In genomic region chr19:17716309-17716929, GRCh38 we compare ENCODE assay signal across 16 cellular contexts. TPM values are rescaled to one million over a fixed set of nuclear protein-coding genes. Genes with fewer than 3 reads are reported as not detected.
DNase-seq lines count a peak whose midpoint lies in the region; ATAC-seq and TF ChIP-seq lines count a peak whose summit lies in the region.
"Had no signal": no experiment of that assay in that cellular context is flagged by ENCODE, and none has a peak within 500 bp of the region (broad histone marks: within the 10 kb centered on the region; RNA-seq: fewer than 3 reads in every experiment).

No MANE protein-coding gene starts in this region.

- no peak overlapping the region for H3K9ac ChIP-seq in KMS-11

- H3K36me3 ChIP-seq in KMS-11 (ENCODE audit: insufficient read depth) (no peaks in the 10 kb centered on the region), neutrophil (no peaks in the 10 kb centered on the region), upper lobe of right lung (no peaks in the 10 kb centered on the region), left lung (no peaks in the 10 kb centered on the region)
- H3K36me3 ChIP-seq: lower lobe of right lung had no signal

- intact Hi-C loops in upper lobe of right lung (cut with DNase I) (no loop called here), left lung (cut with DNase I) (no loop called here)

- no peak overlapping the region for H2AFZ ChIP-seq in KMS-11 (ENCODE audit: low read depth)

- TF ChIP-seq CTCF in KMS-11 (conservative IDR thresholded peaks at IDR 0.05; ENCODE audit: low read depth, low read length) (0 out of 2 replicates have a peak, but pooled peaks have one; percentile 24), choroid plexus epithelial cell (conservative IDR thresholded peaks at IDR 0.05; ENCODE audit: low read depth, low read length) (peak; percentile 35), neutrophil (IDR thresholded peaks at IDR 0.05) (no peak), upper lobe of right lung (IDR thresholded peaks at IDR 0.05) (no peak), left lung (IDR thresholded peaks at IDR 0.05) (no peak)

- peaks cover 14% of the 10 kb centered on the region; the same call in 1 of the 2 replicates for H3K79me2 ChIP-seq in KMS-11 (ENCODE audit: insufficient read depth, low read depth)

- no peak overlapping the region for H3K27ac ChIP-seq in KMS-11
- H3K27ac ChIP-seq in neutrophil = peak overlapping the region; percentile 86
- no peak overlapping the region for H3K27ac ChIP-seq in upper lobe of right lung
- H3K27ac ChIP-seq in left lung = peak overlapping the region in 1 of 2 donors; percentile 87
- H3K27ac ChIP-seq: SK-N-MC, VCaP had no signal

- no peak overlapping the region for H3K4me2 ChIP-seq in KMS-11

- ATAC-seq in HG02870 (IDR thresholded peaks at IDR 0.05; ENCODE audit: unreplicated experiment) (no peak), upper lobe of right lung (no peak), left lung (no peak)

- H3K4me3 ChIP-seq in KMS-11 (IDR thresholded peaks at IDR 0.05; ENCODE audit: insufficient read depth, low read depth, low read length) (no peak overlapping the region), choroid plexus epithelial cell (ENCODE audit: low read depth, low read length) (no peak overlapping the region), neutrophil (ENCODE audit: low read depth in 1 of 2, low read length in 1 of 2) (peak overlapping the region in 1 of 2 experiments; percentile 37), upper lobe of right lung (no peak overlapping the region), left lung (no peak overlapping the region)
- H3K4me3 ChIP-seq: lower lobe of right lung, SK-N-MC, stomach had no signal

- no peaks in the 10 kb centered on the region for H3K9me3 ChIP-seq in neutrophil
- H3K9me3 ChIP-seq in upper lobe of right lung = no peaks in the 10 kb centered on the region
- H3K9me3 ChIP-seq in left lung = no peaks in the 10 kb centered on the region
- H3K9me3 ChIP-seq: lower lobe of right lung, stomach had no signal

- DNase-seq in ELR (ENCODE audit: low read depth) (peak; percentile 26), choroid plexus epithelial cell (ENCODE audit: low read depth) (no peak), upper lobe of right lung (no peak), SKM-1 treated with dmso at 0.1 percent for 144 hours (lab: John Stamatoyannopoulos, UW; ENCODE audit: unreplicated experiment) (no peak), left lung (no peak)
- DNase-seq: activated naive CD4-positive, alpha-beta T cell treated with anti-CD3 and anti-CD28 coated beads for 36 hours; cerebellar nuclear complex; lower lobe of right lung; NCI-H187; small intestine; stomach had no signal

- H3K4me1 ChIP-seq in KMS-11 (ENCODE audit: low read depth, poor library complexity, severe bottlenecking) (peaks cover 16% of the 10 kb centered on the region), neutrophil (ENCODE audit: control insufficient read depth in 1 of 2, insufficient read depth in 1 of 2, low read depth in 1 of 2, low read length in 1 of 2) (peaks cover 45 to 47% of the 10 kb centered on the region in 2 experiments), upper lobe of right lung (peaks cover 37% of the 10 kb centered on the region), left lung (peaks cover 27 to 42% of the 10 kb centered on the region in 2 donors)

- peaks cover 6% of the 10 kb centered on the region; the same call in 1 of the 2 replicates for H3K27me3 ChIP-seq in KMS-11 (ENCODE audit: insufficient read depth, low read depth)
- H3K27me3 ChIP-seq in neutrophil = no peaks in the 10 kb centered on the region
- no peaks in the 10 kb centered on the region for H3K27me3 ChIP-seq in upper lobe of right lung
- no peaks in the 10 kb centered on the region for H3K27me3 ChIP-seq in left lung
- H3K27me3 ChIP-seq: stomach had no signal

- H4K20me1 ChIP-seq in KMS-11 (ENCODE audit: insufficient read depth) = no peaks in the 10 kb centered on the region

RNA-seq across cellular contexts. Expression of gene MAP1S, which starts 2.9 kb away (rescaled TPM):
- total RNA-seq in upper lobe of right lung (71.4 TPM), left lung (10 to 100 TPM; 65.1 to 82.2 TPM)

RNA-seq across cellular contexts. Expression of gene UNC13A, which starts 28.3 kb away (rescaled TPM):
- total RNA-seq in upper lobe of right lung (0.41 TPM), left lung (under 1 TPM; 0.15 to 0.37 TPM)

RNA-seq across cellular contexts. Expression of gene FCHO1, which starts 34.9 kb away (rescaled TPM):
- total RNA-seq in upper lobe of right lung (7.4 TPM), left lung (10 to 100 TPM in 1 of 2 donors, 1 to 10 TPM in 1; 3.0 to 12.7 TPM)

Comparison
In these comparisons a context has a peak if more than half of its experiments do, and no peak if none do; other contexts are left out.
1. CTCF ChIP-seq: peak in KMS-11 (single experiment) and choroid plexus epithelial cell (single experiment); none in neutrophil (single experiment), upper lobe of right lung (single experiment) and left lung (0 of 2).